Comparison of ENCODE assay signal across 19 cellular contexts in genomic region chr2:27932396-27932795, GRCh38. TPM values are rescaled to one million over a fixed set of nuclear protein-coding genes. Genes with fewer than 3 reads are reported as not detected.
DNase-seq lines count a peak whose midpoint lies in the region; ATAC-seq and TF ChIP-seq lines count a peak whose summit lies in the region.
"Had no signal": no experiment of that assay in that cellular context is flagged by ENCODE, and none has a peak within 500 bp of the region (broad histone marks: within the 10 kb centered on the region; RNA-seq: fewer than 3 reads in every experiment).

No MANE protein-coding gene starts in this region.

- no peaks in the 10 kb centered on the region for H4K20me1 ChIP-seq in PC-9 (ENCODE audit: insufficient read depth)

- BruUV-seq in Calu3 (replicated peaks; lab: Mats Ljungman, UMichigan) (no TSS peak), PC-9 (replicated peaks; lab: Mats Ljungman, UMichigan) (no TSS peak)

- in situ Hi-C loops in G401 (cut with HindIII; ENCODE audit: low sequenced_read_pairs), result no loop called here

- peaks cover 8% of the 10 kb centered on the region for H3F3A ChIP-seq in PC-9 (ENCODE audit: insufficient read depth, low read depth)

- peak overlapping the region; percentile 70 for H3K27ac ChIP-seq in PC-9
- H3K27ac ChIP-seq: vagina had no signal

- TF ChIP-seq CTCF in Calu3 (IDR thresholded peaks at IDR 0.05; ENCODE audit: unreplicated experiment) (no peak), PC-9 (conservative IDR thresholded peaks at IDR 0.05) (no peak), epithelial cell of esophagus (IDR thresholded peaks at IDR 0.05; ENCODE audit: insufficient read depth, low read depth, low read length, missing control alignments) (no peak), osteocyte (IDR thresholded peaks at IDR 0.05) (no peak), mesothelial cell of epicardium (IDR thresholded peaks at IDR 0.05; ENCODE audit: unreplicated experiment) (no peak)

- no peaks in the 10 kb centered on the region for H3K27me3 Mint-ChIP-seq in Calu3 (ENCODE audit: unreplicated experiment)
- no peaks in the 10 kb centered on the region for H3K27me3 Mint-ChIP-seq in memory B cell
- no peaks in the 10 kb centered on the region for H3K27me3 Mint-ChIP-seq in osteocyte (ENCODE audit: unreplicated experiment)
- H3K27me3 Mint-ChIP-seq in mesothelial cell of epicardium (ENCODE audit: low read depth), result no peaks in the 10 kb centered on the region
- H3K27me3 Mint-ChIP-seq: activated CD4-positive, alpha-beta memory T cell treated with anti-CD3 and anti-CD28 coated beads for 36 hours; stimulated activated naive B cell treated with anti-CD40 and anti-IgM and Interleukin-4, amounts not matched to agents 10 μg/mL and 1 μg/mL and 100 μg/mL, for 72 hours had no signal

- peak overlapping the region; percentile 50 for H3K4me2 ChIP-seq in PC-9

- peaks cover 20% of the 10 kb centered on the region for H3K4me1 ChIP-seq in PC-9 (replicated peaks; ENCODE audit: insufficient read depth)
- H3K4me1 ChIP-seq: vagina had no signal

- POLR2A ChIA-PET in PC-9 (lab: Charles Lee; ENCODE audit: unreplicated experiment), result interaction anchor here (0.5 to 0.6 kb wide), 4 partner anchors 134 to 522 kb away, joined by 4 to 7 read pairs (median 4); no protein-coding TSS in a partner anchor

- peaks cover 14% of the 10 kb centered on the region; the same call in 1 of the 2 replicates for H3K36me3 ChIP-seq in PC-9 (ENCODE audit: low read depth)
- H3K36me3 ChIP-seq: vagina had no signal

- H3K4me3 Mint-ChIP-seq in Calu3 (ENCODE audit: low read depth, unreplicated experiment), result no peak overlapping the region
- no peak overlapping the region for H3K4me3 Mint-ChIP-seq in memory B cell
- H3K4me3 Mint-ChIP-seq in osteocyte (ENCODE audit: unreplicated experiment), result no peak overlapping the region
- no peak overlapping the region for H3K4me3 Mint-ChIP-seq in mesothelial cell of epicardium
- H3K4me3 Mint-ChIP-seq: activated CD4-positive, alpha-beta memory T cell treated with anti-CD3 and anti-CD28 coated beads for 36 hours; stimulated activated naive B cell treated with anti-CD40 and anti-IgM and Interleukin-4, amounts not matched to agents 10 μg/mL and 1 μg/mL and 100 μg/mL, for 72 hours had no signal

- intact Hi-C loops in Calu3 (cut with micrococcal nuclease; ENCODE audit: unreplicated experiment) (loop anchor here (5.0 kb wide), 1 partner anchor 465 kb away; no protein-coding TSS in a partner anchor), PC-9 (cut with micrococcal nuclease; ENCODE audit: unreplicated experiment) (loop anchor here (2.0 kb wide), 1 partner anchor 42 kb away; the partner anchor contains the start of genes BABAM2 and RBKS)

- H3K4me1 Mint-ChIP-seq in Calu3 (ENCODE audit: low read depth, unreplicated experiment) (peaks cover 42% of the 10 kb centered on the region), memory B cell (peaks cover 8% of the 10 kb centered on the region), osteocyte (ENCODE audit: unreplicated experiment) (no peaks in the 10 kb centered on the region), mesothelial cell of epicardium (peaks cover 5% of the 10 kb centered on the region)

- CTCF ChIA-PET in Calu3 (lab: Charles Lee), result interaction anchor here (1.5 to 2.2 kb wide), 2 partner anchors 13 to 179 kb away, joined by 5 to 9 read pairs; no protein-coding TSS in a partner anchor
- CTCF ChIA-PET in PC-9 (lab: Charles Lee), result no interaction called here

- no peak for ATAC-seq in memory B cell (ENCODE audit: low read depth)
- ATAC-seq in HG02678 (IDR thresholded peaks at IDR 0.05; ENCODE audit: unreplicated experiment), result no peak
- ATAC-seq: right cardiac atrium; stimulated activated naive B cell treated with anti-CD40 and anti-IgM and Interleukin-4, amounts not matched to agents 10 μg/mL and 1 μg/mL and 100 μg/mL, for 72 hours had no signal

- no peaks in the 10 kb centered on the region for H3K9me3 ChIP-seq in PC-9 (ENCODE audit: insufficient read depth, low read depth)
- H3K9me3 ChIP-seq: BE2C, vagina had no signal

- peaks cover 3% of the 10 kb centered on the region for H3K36me3 Mint-ChIP-seq in Calu3 (ENCODE audit: insufficient read depth, unreplicated experiment)
- H3K36me3 Mint-ChIP-seq in memory B cell, result peaks cover 23% of the 10 kb centered on the region
- peaks cover 21% of the 10 kb centered on the region for H3K36me3 Mint-ChIP-seq in osteocyte (ENCODE audit: unreplicated experiment)
- H3K36me3 Mint-ChIP-seq in mesothelial cell of epicardium, result no peaks in the 10 kb centered on the region

- no peaks in the 10 kb centered on the region for H3K9me2 ChIP-seq in PC-9 (ENCODE audit: insufficient read depth)

- no peaks in the 10 kb centered on the region for H3K9me3 Mint-ChIP-seq in Calu3 (ENCODE audit: low read depth, unreplicated experiment)
- H3K9me3 Mint-ChIP-seq in memory B cell, result no peaks in the 10 kb centered on the region
- no peaks in the 10 kb centered on the region for H3K9me3 Mint-ChIP-seq in osteocyte (ENCODE audit: unreplicated experiment)
- no peaks in the 10 kb centered on the region for H3K9me3 Mint-ChIP-seq in mesothelial cell of epicardium
- H3K9me3 Mint-ChIP-seq: activated CD4-positive, alpha-beta memory T cell treated with anti-CD3 and anti-CD28 coated beads for 36 hours; stimulated activated naive B cell treated with anti-CD40 and anti-IgM and Interleukin-4, amounts not matched to agents 10 μg/mL and 1 μg/mL and 100 μg/mL, for 72 hours had no signal

- 0 out of 2 replicates have a peak, but pooled peaks cover 2% of the 10 kb centered on the region for H3K79me2 ChIP-seq in PC-9 (ENCODE audit: low read depth)

- peak overlapping the region; percentile 62 for H3K27ac Mint-ChIP-seq in Calu3 (ENCODE audit: unreplicated experiment)
- peak overlapping the region; percentile 51 for H3K27ac Mint-ChIP-seq in memory B cell
- H3K27ac Mint-ChIP-seq in osteocyte (ENCODE audit: unreplicated experiment), result no peak overlapping the region
- no peak overlapping the region for H3K27ac Mint-ChIP-seq in mesothelial cell of epicardium
- H3K27ac Mint-ChIP-seq: activated CD4-positive, alpha-beta memory T cell treated with anti-CD3 and anti-CD28 coated beads for 36 hours; stimulated activated naive B cell treated with anti-CD40 and anti-IgM and Interleukin-4, amounts not matched to agents 10 μg/mL and 1 μg/mL and 100 μg/mL, for 72 hours had no signal

- H3K4me3 ChIP-seq in PC-9, result no peak overlapping the region
- no peak overlapping the region for H3K4me3 ChIP-seq in epithelial cell of esophagus (ENCODE audit: low read length)
- H3K4me3 ChIP-seq: vagina had no signal

- no peak overlapping the region for H2AFZ ChIP-seq in PC-9

- H3K27me3 ChIP-seq in PC-9 (ENCODE audit: insufficient read depth, low read depth), result no peaks in the 10 kb centered on the region
- H3K27me3 ChIP-seq: BE2C, vagina had no signal

- DNase-seq in Calu3 (no peak), PC-9 (peak; percentile 37 to 94), epithelial cell of esophagus (ENCODE audit: low read depth) (peak; percentile 93), memory B cell (ENCODE audit: low spot score in 2 of 2) (no peak), G401 (ENCODE audit: low spot score) (no peak), osteocyte (ENCODE audit: extremely low spot score, unreplicated experiment) (no peak), mesothelial cell of epicardium (ENCODE audit: low spot score in 2 of 2, unreplicated experiment in 2 of 2) (no peak)
- DNase-seq: activated CD4-positive, alpha-beta memory T cell treated with anti-CD3 and anti-CD28 coated beads for 36 hours; activated effector memory CD4-positive, alpha-beta T cell treated with Interleukin-2 at 50 U/mL for 16 hours; BE2C; H7; NCI-H1048; NCI-H345; right cardiac atrium; stimulated activated CD4-positive, alpha-beta T cell treated with anti-CD3 and anti-CD28 coated beads, Interleukin-4, amount 100 ng/mL, for 24 hours; stimulated activated naive B cell treated with anti-CD40 and anti-IgM and Interleukin-4, amounts not matched to agents 10 μg/mL and 1 μg/mL and 100 μg/mL, for 72 hours; T1000 had no signal

RNA-seq across cellular contexts. Expression of gene BABAM2, which starts 41.9 kb away (rescaled TPM):
- total RNA-seq in Calu3 (2022), result 43.5 and 59.3 TPM in 2 replicates
- total RNA-seq in PC-9 (2021), result 45.9 and 46.1 TPM in 2 replicates
- total RNA-seq in G401 (2014; rRNA removed; shearing (Covaris generic)), result 26.6 and 42.3 TPM in 2 replicates
- total RNA-seq in osteocyte, result 43.6 and 57.4 TPM in 2 replicates
- 36.3 to 45.6 TPM (median 43.5 TPM) in 3 replicates for total RNA-seq in mesothelial cell of epicardium

RNA-seq across cellular contexts. Expression of gene RBKS, which starts 42.2 kb away (rescaled TPM):
- 2.3 and 3.3 TPM in 2 replicates for total RNA-seq in Calu3 (2022)
- total RNA-seq in PC-9 (2021), result 4.5 and 6.8 TPM in 2 replicates
- total RNA-seq in G401 (2014; rRNA removed; shearing (Covaris generic)), result 1.1 and 1.3 TPM in 2 replicates
- total RNA-seq in osteocyte, result 0.83 and 0.99 TPM in 2 replicates
- 0.80 to 1.4 TPM (median 1.0 TPM) in 3 replicates for total RNA-seq in mesothelial cell of epicardium

Comparison
In these comparisons a context has a peak if more than half of its experiments do, and no peak if none do; other contexts are left out.
1. DNase-seq: peak in PC-9 (2 of 2) and epithelial cell of esophagus (single experiment); none in Calu3 (single experiment), memory B cell (0 of 2), G401 (single experiment), osteocyte (single experiment) and mesothelial cell of epicardium (0 of 2).
2. H3K27ac Mint-ChIP-seq: peak in Calu3 (single experiment) and memory B cell (single experiment); none in osteocyte (single experiment) and mesothelial cell of epicardium (single experiment).